ENCODE assay signal across 1 cellular context in genomic region chr4:55437823-55438222, GRCh38.
TF ChIP-seq lines count a peak whose summit lies in the region.

No MANE protein-coding gene starts in this region.

TF ChIP-seq in HCT116, 20 proteins besides CTCF, POLR2A, EP300 and RAD21 (continued from another document):
- TF ChIP-seq ZBTB33 (IDR thresholded peaks at IDR 0.05; ENCODE audit: extremely low read depth, insufficient replicate concordance, low read length): no peak
TF ChIP-seq in HCT116: peak in this region for 0.
